ENCODE assay signal across 32 cellular contexts in the genomic region with DNA sequence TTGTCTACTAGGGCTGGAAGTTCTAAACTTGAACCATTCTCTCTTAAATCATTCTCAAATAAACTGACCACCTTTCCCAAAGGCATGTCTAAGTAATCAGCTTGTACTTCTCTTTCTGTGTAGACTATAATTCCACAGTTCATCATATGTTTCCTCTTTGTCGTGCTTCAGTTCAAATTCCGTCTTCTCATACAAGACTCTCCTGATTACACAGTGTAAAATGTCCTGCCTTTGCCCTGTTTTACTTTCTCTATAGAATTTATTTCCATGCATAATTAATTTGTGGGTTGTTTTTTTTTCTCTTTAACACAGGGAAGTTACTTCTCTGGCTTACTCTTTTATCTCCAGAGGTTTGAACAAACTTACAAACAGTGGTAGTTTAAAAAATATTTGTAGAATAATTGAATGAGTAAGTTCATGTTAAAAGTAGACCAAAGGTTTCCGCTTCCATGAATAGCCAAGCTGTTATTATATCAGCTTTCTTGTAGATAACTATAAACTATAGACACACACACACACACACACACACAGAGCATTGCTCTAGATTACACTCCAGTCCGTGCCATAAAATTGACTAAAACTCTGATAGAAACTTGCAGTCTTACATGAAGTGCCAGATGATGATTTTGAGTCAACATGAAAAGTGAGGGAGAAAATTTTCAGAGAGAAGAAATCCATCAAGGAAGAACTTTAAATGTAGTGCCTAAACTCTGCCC.
"Had no signal": no experiment of that assay in that cellular context is flagged by ENCODE, and none has a peak within 500 bp of the region (broad histone marks: within the 10 kb centered on the region; RNA-seq: fewer than 3 reads in every experiment).

No MANE protein-coding gene starts in this region.

- H3K4me1 ChIP-seq: body of pancreas, esophagus squamous epithelium, left lung, pancreas, prostate gland, uterus had no signal

- H3K4me3 ChIP-seq: body of pancreas, esophagus squamous epithelium, left lung, pancreas, prostate gland, skin epidermis, thoracic aorta, uterus had no signal

- H3K27ac ChIP-seq: body of pancreas, epithelial cell of prostate, esophagus squamous epithelium, left lung, pancreas, prostate gland, skin epidermis, thoracic aorta, uterus, VCaP had no signal

- H3K9me3 Mint-ChIP-seq: activated CD4-positive, alpha-beta memory T cell treated with anti-CD3 and anti-CD28 coated beads, Interleukin-2, amount 10 ng/mL, durations not matched to agents 7 days and 5 days; activated CD4-positive, alpha-beta T cell treated with anti-CD3 and anti-CD28 coated beads, Interleukin-2, amount 10 ng/mL, durations not matched to agents 7 days and 5 days; activated naive CD4-positive, alpha-beta T cell treated with anti-CD3 and anti-CD28 coated beads, Interleukin-2, amount 50 U/mL, for 72 hours; activated T-cell treated with anti-CD3 and anti-CD28 coated beads, Interleukin-2, amount 50 U/mL, for 4 hours; activated T-helper 2 cell treated with anti-CD3 and anti-CD28 coated beads, Interferon-gamma antibody, Interleukin-2, Interleukin-4, amounts not matched to agents 10 μg/mL and 5 μg/mL and 100 μg/mL, durations not matched to agents 14 hours and 24 hours and 36 hours; nephron; stimulated activated effector memory CD8-positive, alpha-beta T cell treated with anti-CD3 and anti-CD28 coated beads, Interleukin-12 subunit alpha, Interleukin-12 subunit beta, amount 100 ng/mL, for 72 hours; stimulated activated naive CD8-positive, alpha-beta T cell treated with anti-CD3 and anti-CD28 coated beads, Interleukin-15, Interleukin-2, amounts not matched to agents 100 ng/mL and 50 ng/mL, for 24 hours; T-helper 1 cell treated with Interleukin-12 subunit alpha and Interleukin-12 subunit beta and Interleukin-4 antibody, amounts not matched to agents 30 μg/mL and 1 μg/mL, for 36 hours; type B pancreatic cell had no signal

- H3K4me1 Mint-ChIP-seq: activated CD4-positive, alpha-beta memory T cell treated with anti-CD3 and anti-CD28 coated beads, Interleukin-2, amount 10 ng/mL, durations not matched to agents 7 days and 5 days; activated CD4-positive, alpha-beta T cell treated with anti-CD3 and anti-CD28 coated beads, Interleukin-2, amount 10 ng/mL, durations not matched to agents 7 days and 5 days; nephron; stimulated activated effector memory CD8-positive, alpha-beta T cell treated with anti-CD3 and anti-CD28 coated beads, Interleukin-12 subunit alpha, Interleukin-12 subunit beta, amount 100 ng/mL, for 72 hours had no signal

- FAIRE-seq: colon, endometrium, frontal cortex, pancreas, TTC549 had no signal

- H3K4me3 Mint-ChIP-seq: activated CD4-positive, alpha-beta memory T cell treated with anti-CD3 and anti-CD28 coated beads, Interleukin-2, amount 10 ng/mL, durations not matched to agents 7 days and 5 days; activated CD4-positive, alpha-beta T cell treated with anti-CD3 and anti-CD28 coated beads, Interleukin-2, amount 10 ng/mL, durations not matched to agents 7 days and 5 days; activated T-cell treated with anti-CD3 and anti-CD28 coated beads, Interleukin-2, amount 50 U/mL, for 4 hours; nephron; stimulated activated effector memory CD8-positive, alpha-beta T cell treated with anti-CD3 and anti-CD28 coated beads, Interleukin-12 subunit alpha, Interleukin-12 subunit beta, amount 100 ng/mL, for 72 hours; stimulated activated naive CD8-positive, alpha-beta T cell treated with anti-CD3 and anti-CD28 coated beads, Interleukin-15, Interleukin-2, amounts not matched to agents 100 ng/mL and 50 ng/mL, for 24 hours; T-helper 1 cell treated with Interleukin-12 subunit alpha and Interleukin-12 subunit beta and Interleukin-4 antibody, amounts not matched to agents 30 μg/mL and 1 μg/mL, for 36 hours; type B pancreatic cell had no signal

- H3K27me3 ChIP-seq: body of pancreas, esophagus squamous epithelium, left lung, pancreas, uterus had no signal

- H3K27ac Mint-ChIP-seq: activated CD4-positive, alpha-beta memory T cell treated with anti-CD3 and anti-CD28 coated beads, Interleukin-2, amount 10 ng/mL, durations not matched to agents 7 days and 5 days; activated CD4-positive, alpha-beta T cell treated with anti-CD3 and anti-CD28 coated beads, Interleukin-2, amount 10 ng/mL, durations not matched to agents 7 days and 5 days; activated naive CD4-positive, alpha-beta T cell treated with anti-CD3 and anti-CD28 coated beads, Interleukin-2, amount 50 U/mL, for 72 hours; activated T-helper 2 cell treated with anti-CD3 and anti-CD28 coated beads, Interferon-gamma antibody, Interleukin-2, Interleukin-4, amounts not matched to agents 10 μg/mL and 5 μg/mL and 100 μg/mL, durations not matched to agents 14 hours and 24 hours and 36 hours; stimulated activated effector memory CD8-positive, alpha-beta T cell treated with anti-CD3 and anti-CD28 coated beads, Interleukin-12 subunit alpha, Interleukin-12 subunit beta, amount 100 ng/mL, for 72 hours; stimulated activated naive CD8-positive, alpha-beta T cell treated with anti-CD3 and anti-CD28 coated beads, Interleukin-15, Interleukin-2, amounts not matched to agents 100 ng/mL and 50 ng/mL, for 24 hours; T-helper 1 cell treated with Interleukin-12 subunit alpha and Interleukin-12 subunit beta and Interleukin-4 antibody, amounts not matched to agents 30 μg/mL and 1 μg/mL, for 36 hours; type B pancreatic cell had no signal

- DNase-seq: activated CD4-positive, alpha-beta memory T cell treated with anti-CD3 and anti-CD28 coated beads, Interleukin-2, amount 10 ng/mL, durations not matched to agents 7 days and 5 days; activated CD4-positive, alpha-beta T cell treated with anti-CD3 and anti-CD28 coated beads for 1 hour; activated CD4-positive, alpha-beta T cell treated with anti-CD3 and anti-CD28 coated beads, Interleukin-2, amount 10 ng/mL, durations not matched to agents 7 days and 5 days; activated CD8-positive, alpha-beta memory T cell treated with anti-CD3 and anti-CD28 coated beads, Interleukin-2, amount 50 U/mL, for 48 hours; activated T-cell treated with anti-CD3 and anti-CD28 coated beads, Interleukin-2, amount 50 U/mL, for 4 hours; body of pancreas; effector CD8-positive, alpha-beta T cell; esophagus squamous epithelium; kidney glomerular epithelial cell; left lung; pancreas; retina; stimulated activated CD4-positive, alpha-beta T cell treated with anti-CD3 and anti-CD28 coated beads, Interleukin-4, amount 100 ng/mL, for 24 hours; T-helper 9 cell; uterus had no signal

- H3K27me3 Mint-ChIP-seq: type B pancreatic cell had no signal

- H3K9me3 ChIP-seq: body of pancreas, esophagus squamous epithelium, left lung, pancreas, prostate gland, thoracic aorta, uterus had no signal

- ATAC-seq: activated naive CD4-positive, alpha-beta T cell treated with anti-CD3 and anti-CD28 coated beads, Interleukin-2, amount 50 U/mL, for 72 hours; activated T-cell treated with anti-CD3 and anti-CD28 coated beads, Interleukin-2, amount 50 U/mL, for 4 hours; body of pancreas; left lung; pancreas; sciatic nerve; stimulated activated effector memory CD8-positive, alpha-beta T cell treated with anti-CD3 and anti-CD28 coated beads, Interleukin-12 subunit alpha, Interleukin-12 subunit beta, amount 100 ng/mL, for 72 hours had no signal

- H3K36me3 Mint-ChIP-seq: activated naive CD4-positive, alpha-beta T cell treated with anti-CD3 and anti-CD28 coated beads, Interleukin-2, amount 50 U/mL, for 72 hours; stimulated activated effector memory CD8-positive, alpha-beta T cell treated with anti-CD3 and anti-CD28 coated beads, Interleukin-12 subunit alpha, Interleukin-12 subunit beta, amount 100 ng/mL, for 72 hours; type B pancreatic cell had no signal

- H3K36me3 ChIP-seq: esophagus squamous epithelium, left lung, pancreas, prostate gland, thoracic aorta, uterus had no signal
